ENCODE assay signal across 2 cellular contexts in genomic region chr2:3569656-3570055, GRCh38. TPM values are rescaled to one million over a fixed set of nuclear protein-coding genes. Genes with fewer than 3 reads are reported as not detected.
"Had no signal": no experiment of that assay in that cellular context is flagged by ENCODE, and none has a peak within 500 bp of the region (broad histone marks: within the 10 kb centered on the region; RNA-seq: fewer than 3 reads in every experiment).

No MANE protein-coding gene starts in this region.

RNA-seq across cellular contexts. Expression of gene COLEC11, which starts 25.3 kb away (rescaled TPM):
- total RNA-seq: LHCN-M2, MCF 10A had no signal
